3 cellular contexts compared by ENCODE assay signal in the genomic region with DNA sequence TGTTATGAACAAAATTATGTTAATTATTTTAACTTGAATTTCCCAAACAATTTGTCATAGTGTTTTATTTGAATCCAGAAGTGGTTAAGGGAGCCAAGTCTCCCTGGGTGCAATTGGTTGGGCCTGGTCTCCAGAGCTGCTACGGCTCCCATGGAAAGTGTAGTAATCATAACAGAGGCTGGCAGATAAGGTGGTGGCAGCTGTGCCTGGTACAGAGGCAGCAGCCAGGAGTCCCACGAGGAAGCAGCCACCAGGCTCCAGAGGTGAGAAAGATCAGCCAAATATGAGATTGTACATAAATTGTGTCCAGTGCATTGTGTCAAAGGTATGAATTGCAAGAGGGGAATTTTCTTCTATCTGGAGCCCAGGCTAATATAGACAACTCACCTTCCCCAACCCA.
"Had no signal": no experiment of that assay in that cellular context is flagged by ENCODE, and none has a peak within 500 bp of the region (broad histone marks: within the 10 kb centered on the region; RNA-seq: fewer than 3 reads in every experiment).

No MANE protein-coding gene starts in this region.

- H3K4me3 ChIP-seq: GM12878 had no signal

- ATAC-seq: GM12878 had no signal

- DNase-seq: GDM1, GF-D8 had no signal
